1 cellular context compared by ENCODE assay signal in the genomic region with DNA sequence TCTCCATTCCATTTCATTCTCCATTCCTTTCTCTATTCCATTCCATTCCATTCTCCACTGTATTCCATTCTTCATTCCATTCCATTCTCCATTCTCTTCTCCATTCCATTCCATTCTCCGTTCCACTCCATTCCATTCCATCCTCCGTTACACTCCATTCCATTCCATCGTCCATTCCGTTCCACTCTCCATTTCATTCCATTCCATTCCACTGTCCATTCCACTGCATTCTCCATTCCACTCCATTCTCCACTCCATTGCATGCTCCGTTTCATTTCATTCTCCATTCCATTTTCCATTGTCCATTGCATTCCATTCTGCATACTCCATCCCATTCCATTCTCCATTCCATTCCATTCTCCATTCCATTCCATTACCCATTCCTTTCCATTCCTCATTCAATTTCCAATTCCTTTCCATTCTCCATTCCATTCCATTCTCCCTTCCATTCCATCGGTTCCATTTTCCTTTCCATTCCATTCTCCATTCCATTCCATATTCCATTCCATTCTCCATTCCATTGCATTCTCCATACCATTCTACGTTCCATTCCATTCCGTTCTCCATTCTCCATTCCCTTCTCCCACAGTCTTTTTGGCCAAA.
TF ChIP-seq lines count a peak whose summit lies in the region.

No MANE protein-coding gene starts in this region.

TF ChIP-seq in HepG2, 621 proteins besides CTCF, POLR2A, EP300 and RAD21 (continued from another document):
- TF ChIP-seq, protein P1, sequence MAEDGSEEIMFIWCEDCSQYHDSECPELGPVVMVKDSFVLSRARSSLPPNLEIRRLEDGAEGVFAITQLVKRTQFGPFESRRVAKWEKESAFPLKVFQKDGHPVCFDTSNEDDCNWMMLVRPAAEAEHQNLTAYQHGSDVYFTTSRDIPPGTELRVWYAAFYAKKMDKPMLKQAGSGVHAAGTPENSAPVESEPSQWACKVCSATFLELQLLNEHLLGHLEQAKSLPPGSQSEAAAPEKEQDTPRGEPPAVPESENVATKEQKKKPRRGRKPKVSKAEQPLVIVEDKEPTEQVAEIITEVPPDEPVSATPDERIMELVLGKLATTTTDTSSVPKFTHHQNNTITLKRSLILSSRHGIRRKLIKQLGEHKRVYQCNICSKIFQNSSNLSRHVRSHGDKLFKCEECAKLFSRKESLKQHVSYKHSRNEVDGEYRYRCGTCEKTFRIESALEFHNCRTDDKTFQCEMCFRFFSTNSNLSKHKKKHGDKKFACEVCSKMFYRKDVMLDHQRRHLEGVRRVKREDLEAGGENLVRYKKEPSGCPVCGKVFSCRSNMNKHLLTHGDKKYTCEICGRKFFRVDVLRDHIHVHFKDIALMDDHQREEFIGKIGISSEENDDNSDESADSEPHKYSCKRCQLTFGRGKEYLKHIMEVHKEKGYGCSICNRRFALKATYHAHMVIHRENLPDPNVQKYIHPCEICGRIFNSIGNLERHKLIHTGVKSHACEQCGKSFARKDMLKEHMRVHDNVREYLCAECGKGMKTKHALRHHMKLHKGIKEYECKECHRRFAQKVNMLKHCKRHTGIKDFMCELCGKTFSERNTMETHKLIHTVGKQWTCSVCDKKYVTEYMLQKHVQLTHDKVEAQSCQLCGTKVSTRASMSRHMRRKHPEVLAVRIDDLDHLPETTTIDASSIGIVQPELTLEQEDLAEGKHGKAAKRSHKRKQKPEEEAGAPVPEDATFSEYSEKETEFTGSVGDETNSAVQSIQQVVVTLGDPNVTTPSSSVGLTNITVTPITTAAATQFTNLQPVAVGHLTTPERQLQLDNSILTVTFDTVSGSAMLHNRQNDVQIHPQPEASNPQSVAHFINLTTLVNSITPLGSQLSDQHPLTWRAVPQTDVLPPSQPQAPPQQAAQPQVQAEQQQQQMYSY (CRISPR knock-in tag; IDR thresholded peaks at IDR 0.05), result peak; percentile 74
- TF ChIP-seq ISX (CRISPR knock-in tag; conservative IDR thresholded peaks at IDR 0.05) (no peak), NR2F1 (CRISPR knock-in tag; IDR thresholded peaks at IDR 0.05) (no peak), ZNF333 (CRISPR knock-in tag; IDR thresholded peaks at IDR 0.05; ENCODE audit: borderline replicate concordance) (no peak), NBN (conservative IDR thresholded peaks at IDR 0.05) (peak; percentile 72; the same call in 1 of the 2 replicates), KDM4B (CRISPR knock-in tag; IDR thresholded peaks at IDR 0.05) (no peak), NAIF1 (CRISPR knock-in tag; IDR thresholded peaks at IDR 0.05; ENCODE audit: borderline replicate concordance) (no peak), HOXA5 (CRISPR knock-in tag; IDR thresholded peaks at IDR 0.05) (no peak), AKAP8 (CRISPR knock-in tag; IDR thresholded peaks at IDR 0.05) (no peak)
- TF ChIP-seq, protein P2, sequence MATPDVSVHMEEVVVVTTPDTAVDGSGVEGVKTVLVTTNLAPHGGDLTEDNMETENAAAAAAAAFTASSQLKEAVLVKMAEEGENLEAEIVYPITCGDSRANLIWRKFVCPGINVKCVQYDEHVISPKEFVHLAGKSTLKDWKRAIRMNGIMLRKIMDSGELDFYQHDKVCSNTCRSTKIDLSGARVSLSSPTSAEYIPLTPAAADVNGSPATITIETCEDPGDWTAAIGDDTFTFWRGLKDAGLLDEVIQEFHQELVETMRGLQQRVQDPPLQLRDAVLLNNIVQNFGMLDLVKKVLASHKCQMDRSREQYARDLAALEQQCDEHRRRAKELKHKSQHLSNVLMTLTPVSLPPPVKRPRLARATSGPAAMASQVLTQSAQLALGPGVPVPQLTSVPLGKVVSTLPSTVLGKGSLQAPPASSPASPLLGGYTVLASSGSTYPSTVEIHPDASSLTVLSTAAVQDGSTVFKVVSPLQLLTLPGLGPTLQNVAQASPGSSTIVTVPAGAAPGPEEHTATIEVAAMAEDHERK (CRISPR knock-in tag; IDR thresholded peaks at IDR 0.05; ENCODE audit: low read depth), result no peak
